In genomic region chr6:4139272-4139671, GRCh38 we compare ENCODE assay signal across 18 cellular contexts. TPM values are rescaled to one million over a fixed set of nuclear protein-coding genes. Genes with fewer than 3 reads are reported as not detected.
A peak's percentile ranks its signal among the peaks of the same experiment; 100 is the strongest.
DNase-seq lines count a peak whose midpoint lies in the region; ATAC-seq, FAIRE-seq and TF ChIP-seq lines count a peak whose summit lies in the region.
"Had no signal": no experiment of that assay in that cellular context is flagged by ENCODE, and none has a peak within 500 bp of the region (broad histone marks: within the 10 kb centered on the region; RNA-seq: fewer than 3 reads in every experiment).

No MANE protein-coding gene starts in this region.

- H3K27me3 ChIP-seq in GM23338 (ENCODE audit: insufficient read depth) = no peaks in the 10 kb centered on the region
- H3K27me3 ChIP-seq in GM12878 (replicated peaks in 1 of 2; ENCODE audit: control insufficient read depth in 2 of 2, insufficient read depth in 2 of 2, low read length in 1 of 2) = no peaks in the 10 kb centered on the region
- H3K27me3 ChIP-seq in vagina = no peaks in the 10 kb centered on the region
- H3K27me3 ChIP-seq: Peyer's patch had no signal

- H3K4me2 ChIP-seq in GM23338 (no peak overlapping the region), GM12878 (ENCODE audit: control insufficient read depth, insufficient read depth) (no peak overlapping the region)

- RAD21 ChIA-PET in GM12878 (lab: Charles Lee; ENCODE audit: unreplicated experiment) = interaction anchor here (0.7 to 2.9 kb wide), 2 partner anchors 15 to 393 kb away, joined by 3 to 25 read pairs; no protein-coding TSS in a partner anchor

- H3K4me1 ChIP-seq in GM23338 (ENCODE audit: insufficient read depth) = peaks cover 8% of the 10 kb centered on the region
- peaks cover 7% of the 10 kb centered on the region for H3K4me1 ChIP-seq in GM12878 (ENCODE audit: control insufficient read depth, insufficient read depth, low read length)
- peaks cover 13% of the 10 kb centered on the region for H3K4me1 ChIP-seq in vagina

- TF ChIP-seq EP300 in GM12878 (IDR thresholded peaks at IDR 0.05; ENCODE audit: borderline replicate concordance in 1 of 2, control insufficient read depth in 1 of 2, low read depth in 2 of 2, low read length in 2 of 2) = 0 out of 4 replicates have a peak, but pooled peaks have one; percentile 7 to 26

- no peak overlapping the region for H3K4me3 ChIP-seq in GM23338
- no peak overlapping the region for H3K4me3 ChIP-seq in GM12878
- no peak overlapping the region for H3K4me3 ChIP-seq in vagina
- H3K4me3 ChIP-seq: Peyer's patch had no signal

- peak overlapping the region; percentile 30 for H2AFZ ChIP-seq in GM23338
- no peak overlapping the region for H2AFZ ChIP-seq in GM12878 (ENCODE audit: control insufficient read depth, low read depth, low read length)

- no peak for TF ChIP-seq CTCF in GM23338 (conservative IDR thresholded peaks at IDR 0.05; ENCODE audit: low read depth in 2 of 2)
- TF ChIP-seq CTCF in GM12878 (IDR thresholded peaks at IDR 0.05 in 2 of 3, conservative IDR thresholded peaks at IDR 0.05 in 1 of 3; ENCODE audit: control insufficient read depth in 2 of 3, extremely low read depth in 1 of 3, insufficient read depth in 1 of 3, low read depth in 3 of 3, low read length in 3 of 3) = no peak
- TF ChIP-seq CTCF in neural crest cell (conservative IDR thresholded peaks at IDR 0.05) = no peak
- TF ChIP-seq CTCF in vagina (IDR thresholded peaks at IDR 0.05) = no peak

- no peak overlapping the region for H3K27ac Mint-ChIP-seq in GM23338
- no peak overlapping the region for H3K27ac Mint-ChIP-seq in neural crest cell (ENCODE audit: unreplicated experiment)

- SMC1A ChIA-PET in GM12878 (lab: Charles Lee; ENCODE audit: uncharacterized antibody, unreplicated experiment) = interaction anchor here (0.6 to 8.3 kb wide), 9 partner anchors 11 to 763 kb away, joined by 3 to 83 read pairs (median 3); a partner anchor contains a TSS

- in situ Hi-C loops in GM12878 (cut with MboI) = no loop called here

- intact Hi-C loops in GM12878 (cut with micrococcal nuclease; ENCODE audit: unreplicated experiment) (loop anchor here (5.0 kb wide), 1 partner anchor 117 kb away; a partner anchor contains a TSS), vagina (cut with DNase I) (no loop called here)

- H3K4me1 Mint-ChIP-seq in GM23338 (peaks cover 15% of the 10 kb centered on the region), neural crest cell (peaks cover 9% of the 10 kb centered on the region)

- H3K79me2 ChIP-seq in GM23338 (replicated peaks; ENCODE audit: insufficient read depth) = no peaks in the 10 kb centered on the region
- H3K79me2 ChIP-seq in GM12878 (ENCODE audit: control insufficient read depth, insufficient read depth, low read length) = peaks cover 5% of the 10 kb centered on the region

- H3K36me3 ChIP-seq in GM23338 (ENCODE audit: insufficient read depth) (no peaks in the 10 kb centered on the region), GM12878 (ENCODE audit: control insufficient read depth in 2 of 2, insufficient read depth in 2 of 2, low read length in 1 of 2) (no peaks in the 10 kb centered on the region), vagina (no peaks in the 10 kb centered on the region)
- H3K36me3 ChIP-seq: Peyer's patch had no signal

- POLR2A ChIA-PET in GM12878 (lab: Charles Lee) = interaction anchor here (0.7 to 2.1 kb wide), 4 partner anchors 8 to 880 kb away, joined by 3 to 6 read pairs (median 3); no protein-coding TSS in a partner anchor

- TF ChIP-seq POLR2A in GM12878 (IDR thresholded peaks at IDR 0.05; ENCODE audit: low read depth, low read length) (no peak), vagina (IDR thresholded peaks at IDR 0.05) (no peak)

- H3K9me2 ChIP-seq in GM23338 (ENCODE audit: insufficient read depth) = no peaks in the 10 kb centered on the region

- no peak for TF ChIP-seq RAD21 in GM12878 (IDR thresholded peaks at IDR 0.05; ENCODE audit: insufficient read depth, low read depth, low read length)

- H3K4me3 Mint-ChIP-seq in GM23338 (no peak overlapping the region), neural crest cell (peak overlapping the region; percentile 8)

- 0 out of 2 replicates have a peak, but pooled peaks cover 5% of the 10 kb centered on the region for H3F3A ChIP-seq in GM23338 (replicated peaks; ENCODE audit: low read depth)

- ATAC-seq in GM23338 = no peak
- no peak for ATAC-seq in GM12878

- no peak for FAIRE-seq in GM12878 (lab: Jason Lieb, UNC)
- FAIRE-seq: GM19239 had no signal

- H4K20me1 ChIP-seq in GM23338 (replicated peaks; ENCODE audit: insufficient read depth) = no peaks in the 10 kb centered on the region
- no peaks in the 10 kb centered on the region for H4K20me1 ChIP-seq in GM12878 (ENCODE audit: control insufficient read depth, insufficient read depth)

- no peaks in the 10 kb centered on the region for H3K9me3 Mint-ChIP-seq in GM23338
- H3K9me3 Mint-ChIP-seq in neural crest cell = peaks cover 3% of the 10 kb centered on the region

- CTCF ChIA-PET in GM12878 (lab: Yijun Ruan, JAX) = interaction anchor here (0.6 to 1.8 kb wide), 7 partner anchors 14 to 398 kb away, joined by 3 to 6 read pairs (median 4); no protein-coding TSS in a partner anchor

- H3K9ac ChIP-seq in GM12878 (ENCODE audit: control insufficient read depth, insufficient read depth, low read length) = no peak overlapping the region

- BruUV-seq in GM12878 (replicated peaks; lab: Mats Ljungman, UMichigan) = no TSS peak

- H3K36me3 Mint-ChIP-seq in GM23338 (ENCODE audit: low read depth) = no peaks in the 10 kb centered on the region
- no peaks in the 10 kb centered on the region for H3K36me3 Mint-ChIP-seq in neural crest cell (ENCODE audit: low read depth)

- H3K9me3 ChIP-seq in GM12878 (replicated peaks; ENCODE audit: control insufficient read depth, insufficient read depth, low read length) (no peaks in the 10 kb centered on the region), vagina (no peaks in the 10 kb centered on the region)
- H3K9me3 ChIP-seq: Peyer's patch had no signal

- H3K27ac ChIP-seq in GM23338 (ENCODE audit: low read depth) (no peak overlapping the region), GM12878 (ENCODE audit: control insufficient read depth, insufficient read depth) (no peak overlapping the region), vagina (no peak overlapping the region)
- H3K27ac ChIP-seq: C4-2B, Peyer's patch had no signal

- H3K27me3 Mint-ChIP-seq in GM23338 (ENCODE audit: insufficient read depth, low read depth, poor library complexity) (peaks cover 3% of the 10 kb centered on the region), neural crest cell (ENCODE audit: low read depth) (peaks cover 9% of the 10 kb centered on the region)

- 98% methylated on average over 3 of the region's 3 CpGs for WGBS in GM12878 (ENCODE audit: insufficient coverage, insufficient replicate concordance, low lambda C conversion rate, missing lambda C conversion rate)

- DNase-seq in GM23338 (ENCODE audit: low spot score) = no peak
- peak; percentile 32 for DNase-seq in NCI-H2227 (lab: John Stamatoyannopoulos, UW; ENCODE audit: unreplicated experiment)
- DNase-seq in GM12878 (ENCODE audit: low read depth, low spot score) = no peak
- DNase-seq in neural crest cell (ENCODE audit: low read depth, low spot score) = no peak
- no peak for DNase-seq in vagina (ENCODE audit: extremely low spot score in 2 of 2)
- DNase-seq in NCI-H524 treated with DMSO at 0.1 percent for 48 hours (lab: John Stamatoyannopoulos, UW) = no peak
- DNase-seq in COR-L47 (lab: John Stamatoyannopoulos, UW) = no peak
- DNase-seq: AML-193, DMS79 treated with DMSO at 0.1 percent for 48 hours, KBM-7, NCI-H1417 treated with DMSO at 0.1 percent for 48 hours, NCI-H1930, NCI-H446, NCI-H69, Peyer's patch, SW 1271 had no signal

TF ChIP-seq in GM23338, 12 proteins besides CTCF, POLR2A, EP300 and RAD21 (continues in another document):
- no peak for TF ChIP-seq ZNF114 (CRISPR knock-in tag; IDR thresholded peaks at IDR 0.05)
- TF ChIP-seq EZH2 (IDR thresholded peaks at IDR 0.05; ENCODE audit: low read depth, unreplicated experiment) = no peak

TF ChIP-seq in GM12878, 131 proteins besides CTCF, POLR2A, EP300 and RAD21 (continues in another document):
- TF ChIP-seq RFX5 (IDR thresholded peaks at IDR 0.05; ENCODE audit: low read depth, low read length) (no peak), BHLHE40 (IDR thresholded peaks at IDR 0.05; ENCODE audit: borderline replicate concordance in 1 of 2, low read depth in 2 of 2, low read length in 1 of 2) (peak in 1 of 2 experiments; percentile 57; a peak in 2 of 4 replicates), YBX1 (IDR thresholded peaks at IDR 0.05) (no peak)

RNA-seq across cellular contexts. Expression of gene ECI2, which starts 3.9 kb away (rescaled TPM):
- total RNA-seq in GM23338 (2014; rRNA removed; shearing (Covaris generic)) = 60.4 and 63.7 TPM in 2 replicates
- polyA plus RNA-seq in GM23338 (2016; fragmentation: Nextera tagmentation; extraction: Ambion mirVana) (90.7 and 102 TPM in 2 replicates), GM12878 (2011; rRNA removed) (75.3 and 90.7 TPM in 2 replicates), GM12878 (2014; fragmentation: Illumina TruSeq; extraction: Trizol) (73.3 and 99.3 TPM in 2 replicates), GM12878 (2014; fragmentation: Nextera tagmentation; extraction: Ambion mirVana) (100 to 1,000 TPM; 120 to 129 TPM), GM12878 (2014; rRNA removed) (40.2 and 45.2 TPM in 2 replicates), GM12878 (2016; fragmentation: Nextera tagmentation; extraction: Ambion mirVana) (10 to 100 TPM; 53.7 to 57.6 TPM)
- 40.3 and 42.4 TPM in 2 replicates for total RNA-seq in GM12878 (2013; cell fraction: nucleolus; rRNA removed)
- total RNA-seq in GM12878 (2014; rRNA removed) (48.8 and 49.3 TPM in 2 replicates), GM12878 (2014; rRNA removed; fragmentation: Illumina TruSeq; extraction: Trizol) (60.9 and 62.5 TPM in 2 replicates), GM12878 (2021) (38.7 and 39.4 TPM in 2 replicates), neural crest cell (52.7 and 59.7 TPM in 2 replicates), vagina (30.7 TPM)
- 36.0 TPM for polyA plus RNA-seq in GM12878 (2011; ENCODE audit: low read depth)
- 74.4 and 79.9 TPM in 2 replicates for polyA plus RNA-seq in GM12878 (2011; cell fraction: cytosol; rRNA removed)
- 67.4 and 84.6 TPM in 2 replicates for polyA plus RNA-seq in GM12878 (2011; cell fraction: nucleus; rRNA removed)
- 40.9 and 48.7 TPM in 2 replicates for polyA plus RNA-seq in GM12878 (2012)
- 78.8 and 88.5 TPM in 2 replicates for polyA minus RNA-seq in GM12878 (2011; rRNA and poly(A)+ RNA removed)
- polyA minus RNA-seq in GM12878 (2011; cell fraction: cytosol; rRNA and poly(A)+ RNA removed) = 24.0 and 31.5 TPM in 2 replicates
- polyA minus RNA-seq in GM12878 (2011; cell fraction: nucleus; rRNA and poly(A)+ RNA removed) = 28.0 and 34.9 TPM in 2 replicates
